19 cellular contexts compared by ENCODE assay signal in genomic region chr14:42140831-42141279, GRCh38.
DNase-seq lines count a peak whose midpoint lies in the region; ATAC-seq, FAIRE-seq and TF ChIP-seq lines count a peak whose summit lies in the region.
"Had no signal": no experiment of that assay in that cellular context is flagged by ENCODE, and none has a peak within 500 bp of the region (broad histone marks: within the 10 kb centered on the region; RNA-seq: fewer than 3 reads in every experiment).

No MANE protein-coding gene starts in this region.

- TF ChIP-seq POLR2A in H54 (IDR thresholded peaks at IDR 0.05; ENCODE audit: low read depth, low read length) (no peak), gastroesophageal sphincter (IDR thresholded peaks at IDR 0.05) (no peak)

- no peaks in the 10 kb centered on the region for H3K27me3 ChIP-seq in CD4-positive, alpha-beta T cell (ENCODE audit: control insufficient read depth, insufficient read depth, low read length)
- no peaks in the 10 kb centered on the region for H3K27me3 ChIP-seq in gastroesophageal sphincter
- H3K27me3 ChIP-seq: right atrium auricular region had no signal

- ATAC-seq in CD4-positive, alpha-beta T cell (ENCODE audit: poor library complexity): no peak
- no peak for ATAC-seq in activated T-cell treated with anti-CD3 and anti-CD28 coated beads, Interleukin-2, amount 50 U/mL, for 4 hours
- ATAC-seq in gastroesophageal sphincter: no peak
- ATAC-seq: activated naive CD4-positive, alpha-beta T cell treated with anti-CD3 and anti-CD28 coated beads, Interleukin-2, amount 50 U/mL, for 72 hours; HepG2; left colon had no signal

- intact Hi-C loops in CD4-positive, alpha-beta T cell (cut with DNase I, micrococcal nuclease): no loop called here

- H3K36me3 Mint-ChIP-seq in CD4-positive, alpha-beta T cell (ENCODE audit: low read depth): no peaks in the 10 kb centered on the region
- no peaks in the 10 kb centered on the region for H3K36me3 Mint-ChIP-seq in activated T-cell treated with anti-CD3 and anti-CD28 coated beads, Interleukin-2, amount 50 U/mL, for 4 hours (ENCODE audit: insufficient read depth)
- H3K36me3 Mint-ChIP-seq: activated naive CD4-positive, alpha-beta T cell treated with anti-CD3 and anti-CD28 coated beads, Interleukin-2, amount 50 U/mL, for 72 hours; naive B cell had no signal

- in situ Hi-C loops in GM13977 (cut with MboI; ENCODE audit: low pct_unique_long_range_greater_than_20kb, low sequenced_read_pairs, unreplicated experiment): no loop called here

- no peak overlapping the region for H3K27ac ChIP-seq in CD4-positive, alpha-beta T cell (ENCODE audit: low read depth, low read length)
- no peak overlapping the region for H3K27ac ChIP-seq in gastroesophageal sphincter
- H3K27ac ChIP-seq: right atrium auricular region, WERI-Rb-1 had no signal

- no peaks in the 10 kb centered on the region for H3K27me3 Mint-ChIP-seq in CD4-positive, alpha-beta T cell
- H3K27me3 Mint-ChIP-seq in activated T-cell treated with anti-CD3 and anti-CD28 coated beads, Interleukin-2, amount 50 U/mL, for 4 hours (ENCODE audit: low read depth): no peaks in the 10 kb centered on the region

- H3K27ac Mint-ChIP-seq in CD4-positive, alpha-beta T cell: no peak overlapping the region
- H3K27ac Mint-ChIP-seq: activated naive CD4-positive, alpha-beta T cell treated with anti-CD3 and anti-CD28 coated beads, Interleukin-2, amount 50 U/mL, for 72 hours; naive B cell had no signal

- TF ChIP-seq CTCF in AG04449 (IDR thresholded peaks at IDR 0.05; ENCODE audit: insufficient read depth, low read length, missing control alignments) (no peak), fibroblast of villous mesenchyme (IDR thresholded peaks at IDR 0.05; ENCODE audit: insufficient read depth, low read depth, low read length) (no peak), GM13977 (IDR thresholded peaks at IDR 0.05; ENCODE audit: extremely low read depth, insufficient read depth, missing control alignments) (no peak), gastroesophageal sphincter (IDR thresholded peaks at IDR 0.05) (no peak)
- TF ChIP-seq CTCF in CD4-positive, alpha-beta T cell (IDR thresholded peaks at IDR 0.05): no peak

- no peak overlapping the region for H3K4me3 ChIP-seq in AG04449 (ENCODE audit: low read depth, low read length)
- H3K4me3 ChIP-seq in fibroblast of villous mesenchyme (ENCODE audit: low read depth, low read length): no peak overlapping the region
- H3K4me3 ChIP-seq in gastroesophageal sphincter: no peak overlapping the region
- H3K4me3 ChIP-seq: right atrium auricular region had no signal

- POLR2A ChIA-PET in AG04449 (lab: Yijun Ruan, JAX): interaction anchor here (1.0 kb wide), 1 partner anchor 14 kb away, joined by 4 read pairs; no protein-coding TSS in a partner anchor
- POLR2A ChIA-PET in CD4-positive, alpha-beta T cell (lab: Charles Lee): no interaction called here

- H3K4me1 Mint-ChIP-seq in CD4-positive, alpha-beta T cell (ENCODE audit: low read depth): no peaks in the 10 kb centered on the region
- no peaks in the 10 kb centered on the region for H3K4me1 Mint-ChIP-seq in activated T-cell treated with anti-CD3 and anti-CD28 coated beads, Interleukin-2, amount 50 U/mL, for 4 hours (ENCODE audit: low read depth)

- DNase-seq in AG04449 (ENCODE audit: low read depth, low spot score): peak; percentile 61
- no peak for DNase-seq in H54 (ENCODE audit: insufficient read length, low spot score)
- peak; percentile 44 for DNase-seq in T1000 (lab: John Stamatoyannopoulos, UW)
- DNase-seq in fibroblast of villous mesenchyme (ENCODE audit: low read depth): peak; percentile 45
- no peak for DNase-seq in GM13977 (ENCODE audit: low spot score)
- no peak for DNase-seq in CD4-positive, alpha-beta T cell
- DNase-seq in activated T-cell treated with anti-CD3 and anti-CD28 coated beads, Interleukin-2, amount 50 U/mL, for 4 hours: no peak
- DNase-seq: activated CD8-positive, alpha-beta memory T cell treated with anti-CD3 and anti-CD28 coated beads, Interleukin-2, amount 50 U/mL, for 4 hours; C1 segment of cervical spinal cord; foreskin melanocyte; left colon; naive B cell; stimulated activated naive CD4-positive, alpha-beta T cell treated with Interleukin-2 at 50 U/mL for 16 hours; WERI-Rb-1 had no signal

- WGBS in gastroesophageal sphincter (ENCODE audit: low coverage in 1 of 2), 2 donors: 20 to 69% methylated on average over 1 of the region's 1 CpG

- H3K9me3 ChIP-seq in CD4-positive, alpha-beta T cell (ENCODE audit: control insufficient read depth, low read length): no peaks in the 10 kb centered on the region
- no peaks in the 10 kb centered on the region for H3K9me3 ChIP-seq in gastroesophageal sphincter
- H3K9me3 ChIP-seq: right atrium auricular region had no signal

- H3K9me3 Mint-ChIP-seq in CD4-positive, alpha-beta T cell: peaks cover 6% of the 10 kb centered on the region
- H3K9me3 Mint-ChIP-seq in activated T-cell treated with anti-CD3 and anti-CD28 coated beads, Interleukin-2, amount 50 U/mL, for 4 hours: peaks cover 4% of the 10 kb centered on the region

- TF ChIP-seq EP300 in gastroesophageal sphincter (IDR thresholded peaks at IDR 0.05): no peak

- peak; percentile 67 for FAIRE-seq in H54 (lab: Jason Lieb, UNC)
- FAIRE-seq: colon, HepG2 had no signal

- H3K4me3 Mint-ChIP-seq in CD4-positive, alpha-beta T cell: no peak overlapping the region
- H3K4me3 Mint-ChIP-seq in activated T-cell treated with anti-CD3 and anti-CD28 coated beads, Interleukin-2, amount 50 U/mL, for 4 hours: no peak overlapping the region
- H3K4me3 Mint-ChIP-seq: naive B cell had no signal

- no peaks in the 10 kb centered on the region for H3K4me1 ChIP-seq in gastroesophageal sphincter
- H3K4me1 ChIP-seq: right atrium auricular region had no signal

- H3K36me3 ChIP-seq in gastroesophageal sphincter: no peaks in the 10 kb centered on the region
- H3K36me3 ChIP-seq: right atrium auricular region, WERI-Rb-1 had no signal

- CTCF ChIA-PET in AG04449 (lab: Yijun Ruan, JAX): no interaction called here
- CTCF ChIA-PET in CD4-positive, alpha-beta T cell (lab: Charles Lee): no interaction called here

Comparison
In these comparisons a context has a peak if more than half of its experiments do, and no peak if none do; other contexts are left out.
1. DNase-seq: peak in AG04449 (single experiment), T1000 (single experiment) and fibroblast of villous mesenchyme (single experiment); none in H54 (single experiment), GM13977 (single experiment), CD4-positive, alpha-beta T cell (0 of 10) and activated T-cell treated with anti-CD3 and anti-CD28 coated beads, Interleukin-2, amount 50 U/mL, for 4 hours (single experiment).